32 cellular contexts compared by ENCODE assay signal in the genomic region with DNA sequence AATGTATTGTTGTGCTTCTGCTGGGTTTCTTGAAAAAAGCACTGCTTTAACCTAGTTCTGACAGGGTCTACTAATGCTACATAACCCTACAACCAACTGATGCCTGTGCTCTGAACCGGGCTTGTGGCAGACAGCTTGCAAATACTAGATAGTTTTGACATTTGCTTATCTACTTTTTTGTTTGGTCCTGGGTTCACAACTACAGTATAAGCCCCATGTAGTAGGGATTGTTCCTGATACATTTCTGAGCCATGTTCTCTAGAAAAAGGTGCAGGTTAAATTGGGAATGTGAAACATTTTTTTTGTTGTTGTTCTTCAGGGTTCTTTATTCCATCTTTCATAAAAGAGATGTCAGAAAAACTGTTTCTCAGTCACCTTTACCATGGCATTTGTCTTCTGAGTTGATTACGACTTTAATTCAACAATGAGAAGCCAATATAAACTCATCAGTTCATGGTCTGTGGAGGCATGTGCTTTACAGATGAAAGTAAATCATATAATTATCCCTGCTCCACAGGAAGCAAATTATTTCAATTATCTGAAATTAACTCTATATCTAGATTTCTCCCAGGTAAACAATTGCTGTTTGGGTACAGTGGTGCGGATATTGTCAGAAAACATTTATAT. TPM values are rescaled to one million over a fixed set of nuclear protein-coding genes. Genes with fewer than 3 reads are reported as not detected.
"Had no signal": no experiment of that assay in that cellular context is flagged by ENCODE, and none has a peak within 500 bp of the region (broad histone marks: within the 10 kb centered on the region; RNA-seq: fewer than 3 reads in every experiment).

No MANE protein-coding gene starts in this region.

- H3K27me3 ChIP-seq: colonic mucosa, esophagus squamous epithelium, gastrocnemius medialis, heart right ventricle, left lung had no signal

- ATAC-seq: effector memory CD8-positive, alpha-beta T cell; esophagus mucosa; gastrocnemius medialis; heart right ventricle; left cardiac atrium; left lung; left ventricle myocardium superior; lower lobe of right lung; mucosa of descending colon had no signal

- H3K4me1 Mint-ChIP-seq: naive B cell had no signal

- H3K9me3 Mint-ChIP-seq: dendritic cell treated with granulocyte-macrophage colony-stimulating factor and Interleukin-4, amounts not matched to agents 40 ng/mL and 50 ng/mL, for 4 days; mesothelial cell of epicardium had no signal

- H3K9me3 ChIP-seq: colonic mucosa, esophagus squamous epithelium, gastrocnemius medialis, heart right ventricle, left lung, lower lobe of right lung, mucosa of descending colon had no signal

- H3K27ac ChIP-seq: colonic mucosa, epithelial cell of prostate, esophagus squamous epithelium, gastrocnemius medialis, heart right ventricle, left lung, lower lobe of right lung had no signal

- H3K36me3 Mint-ChIP-seq: mesothelial cell of epicardium, naive B cell had no signal

- H3K4me3 ChIP-seq: colonic mucosa, esophagus squamous epithelium, gastrocnemius medialis, heart right ventricle, left lung, lower lobe of right lung, mucosa of descending colon had no signal

- H3K27ac Mint-ChIP-seq: dendritic cell treated with granulocyte-macrophage colony-stimulating factor and Interleukin-4, amounts not matched to agents 40 ng/mL and 50 ng/mL, for 4 days; effector memory CD8-positive, alpha-beta T cell; endodermal cell; mesothelial cell of epicardium; naive B cell had no signal

- H3K4me1 ChIP-seq: colonic mucosa, esophagus squamous epithelium, gastrocnemius medialis, heart right ventricle, left lung, lower lobe of right lung had no signal

- H3K36me3 ChIP-seq: colonic mucosa, esophagus squamous epithelium, gastrocnemius medialis, heart right ventricle, left lung, lower lobe of right lung had no signal

- H3K27me3 Mint-ChIP-seq: dendritic cell treated with granulocyte-macrophage colony-stimulating factor and Interleukin-4, amounts not matched to agents 40 ng/mL and 50 ng/mL, for 4 days; effector memory CD8-positive, alpha-beta T cell had no signal

- H3K4me3 Mint-ChIP-seq: dendritic cell treated with granulocyte-macrophage colony-stimulating factor and Interleukin-4, amounts not matched to agents 40 ng/mL and 50 ng/mL, for 4 days; effector memory CD8-positive, alpha-beta T cell; endodermal cell; mesothelial cell of epicardium; naive B cell had no signal

- DNase-seq: colonic mucosa; cortex of kidney; effector CD8-positive, alpha-beta T cell; effector memory CD8-positive, alpha-beta T cell; endodermal cell; erythroblast; esophagus squamous epithelium; foreskin fibroblast; foreskin melanocyte; gastrocnemius medialis; glutamatergic neuron; head of caudate nucleus; heart right ventricle; hippocampal formation; left cardiac atrium; left lung; left ventricle myocardium superior; lower lobe of right lung; mesenchymal stem cell; mucosa of descending colon; naive B cell had no signal

RNA-seq across cellular contexts. Expression of a gene that starts 22.0 kb away (rescaled TPM):
- total RNA-seq: dermis microvascular lymphatic vessel endothelial cell, esophagus mucosa, esophagus squamous epithelium, gastrocnemius medialis, glomerular endothelial cell, left cardiac atrium, left lung, left ventricle myocardium superior, lower leg skin, lower lobe of right lung, lung microvascular endothelial cell, mesenteric fat pad, myocyte had no signal
- polyA plus RNA-seq: heart right ventricle, keratinocyte had no signal
